In the genomic region with DNA sequence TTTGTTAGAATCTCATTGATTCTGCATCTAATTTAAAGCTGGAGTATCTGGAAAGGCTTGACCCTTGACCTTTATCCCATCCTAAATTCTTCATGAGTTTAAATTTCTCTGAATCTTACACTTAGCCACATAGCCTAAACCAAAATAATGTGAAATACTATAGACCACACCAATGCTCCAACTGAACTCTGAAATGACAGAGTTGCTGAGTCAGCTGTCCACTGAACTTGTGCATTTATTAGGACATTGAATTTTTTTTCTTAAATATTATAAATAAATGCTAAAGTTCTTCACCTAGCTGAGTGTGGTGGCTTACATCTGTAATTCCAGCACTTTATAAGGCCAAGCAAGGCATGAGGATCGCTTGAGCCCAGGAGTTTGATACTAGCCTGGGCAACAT, we compare ENCODE assay signal across 25 cellular contexts.
A peak's percentile ranks its signal among the peaks of the same experiment; 100 is the strongest.
DNase-seq lines count a peak whose midpoint lies in the region; ATAC-seq, FAIRE-seq and TF ChIP-seq lines count a peak whose summit lies in the region.
"Had no signal": no experiment of that assay in that cellular context is flagged by ENCODE, and none has a peak within 500 bp of the region (broad histone marks: within the 10 kb centered on the region; RNA-seq: fewer than 3 reads in every experiment).

No MANE protein-coding gene starts in this region.

- H3K4me2 ChIP-seq in HepG2 (ENCODE audit: low read depth, low read length): no peak overlapping the region
- H3K4me2 ChIP-seq in K562 (ENCODE audit: insufficient read depth, low read length): no peak overlapping the region
- H3K4me2 ChIP-seq: BLaER1 had no signal

- no peak for TF ChIP-seq POLR2A in HepG2 (IDR thresholded peaks at IDR 0.05; ENCODE audit: insufficient read depth in 1 of 2, low read depth in 2 of 2, low read length in 2 of 2)
- no peak for TF ChIP-seq POLR2A in right lobe of liver (IDR thresholded peaks at IDR 0.05)
- no peak for TF ChIP-seq POLR2A in K562 (conservative IDR thresholded peaks at IDR 0.05)

- TF ChIP-seq EP300 in HepG2 (IDR thresholded peaks at IDR 0.05; ENCODE audit: low read depth in 2 of 2, low read length in 2 of 2) (no peak), HepG2 (CRISPR knock-in tag; IDR thresholded peaks at IDR 0.05; ENCODE audit: borderline replicate concordance) (no peak), K562 (IDR thresholded peaks at IDR 0.05; ENCODE audit: low read length) (no peak)

- intact Hi-C loops in HepG2 (cut with micrococcal nuclease; ENCODE audit: unreplicated experiment) (no loop called here), right lobe of liver (cut with DNase I) (no loop called here), K562 (cut with micrococcal nuclease) (no loop called here)

- no peaks in the 10 kb centered on the region for H3K9me1 ChIP-seq in K562 (ENCODE audit: control insufficient read depth, insufficient read depth, low read length)

- H2AFZ ChIP-seq in HepG2 (ENCODE audit: low read length): no peak overlapping the region
- H2AFZ ChIP-seq in K562 (ENCODE audit: low read depth, low read length): no peak overlapping the region

- BruUV-seq in HepG2 (replicated peaks; lab: Mats Ljungman, UMichigan) (no TSS peak), K562 (replicated peaks; lab: Mats Ljungman, UMichigan) (no TSS peak)

- no peaks in the 10 kb centered on the region for H3K79me2 ChIP-seq in HepG2 (ENCODE audit: insufficient read depth, low read length)
- H3K79me2 ChIP-seq in K562 (ENCODE audit: control insufficient read depth, insufficient read depth, low read length): no peaks in the 10 kb centered on the region

- in situ Hi-C loops in HepG2 (cut with HindIII; ENCODE audit: extremely low pct_ligation_motif_present, low pct_unique_long_range_greater_than_20kb) (no loop called here), K562 (cut with MboI) (no loop called here)

- H3K36me3 ChIP-seq in HepG2 (replicated peaks in 1 of 2; ENCODE audit: control insufficient read depth in 1 of 2, insufficient read depth in 2 of 2, low read length in 2 of 2) (no peaks in the 10 kb centered on the region), right lobe of liver (no peaks in the 10 kb centered on the region), K562 (ENCODE audit: control insufficient read depth, insufficient read depth, low read length) (no peaks in the 10 kb centered on the region)
- H3K36me3 ChIP-seq: BE2C, BLaER1 had no signal

- POLR2A ChIA-PET in HepG2 (lab: Yijun Ruan, JAX) (no interaction called here), K562 (lab: Yijun Ruan, JAX) (no interaction called here)

- H3K4me3 ChIP-seq in HepG2 (replicated peaks in 1 of 3; ENCODE audit: insufficient read depth in 1 of 3, low read depth in 2 of 3, low read length in 3 of 3) (no peak overlapping the region), right lobe of liver (no peak overlapping the region), K562 (no peak overlapping the region)
- H3K4me3 ChIP-seq: BLaER1, GM12878 had no signal

- CTCF ChIA-PET in HepG2 (lab: Yijun Ruan, JAX; ENCODE audit: low intra/inter-chr PET ratio, low total read pairs) (no interaction called here), K562 (lab: Yijun Ruan, JAX; ENCODE audit: low intra/inter-chr PET ratio) (no interaction called here)

- H3K27me3 ChIP-seq in HepG2 (ENCODE audit: control insufficient read depth in 1 of 2, insufficient read depth in 2 of 2, low read length in 2 of 2): peaks cover 0 to 6% of the 10 kb centered on the region in 2 experiments; a peak in 1 of 5 replicates
- no peaks in the 10 kb centered on the region for H3K27me3 ChIP-seq in right lobe of liver
- H3K27me3 ChIP-seq in K562 (ENCODE audit: control insufficient read depth in 2 of 2, insufficient read depth in 2 of 2, low read length in 2 of 2): peaks cover 0 to 16% of the 10 kb centered on the region in 2 experiments; a peak in 2 of 5 replicates
- H3K27me3 ChIP-seq: BE2C, BLaER1 had no signal

- H3K27ac ChIP-seq in HepG2 (ENCODE audit: extremely low read length, insufficient read depth, low read length) (no peak overlapping the region), right lobe of liver (no peak overlapping the region), K562 (ENCODE audit: extremely low read depth, low read depth, low read length) (no peak overlapping the region)
- H3K27ac ChIP-seq: 22Rv1, BLaER1 had no signal

- 0% methylated on average over 1 of the region's 1 CpG for WGBS in HepG2 (ENCODE audit: low lambda C conversion rate)
- WGBS in right lobe of liver (ENCODE audit: insufficient coverage, low coverage, low lambda C conversion rate, missing lambda C conversion rate): 82% methylated on average over 1 of the region's 1 CpG
- WGBS in K562 (ENCODE audit: insufficient coverage, low coverage, missing lambda C conversion rate): 0% methylated on average over 1 of the region's 1 CpG

- H4K20me1 ChIP-seq in HepG2 (ENCODE audit: insufficient read depth, low read length) (no peaks in the 10 kb centered on the region), K562 (replicated peaks; ENCODE audit: control insufficient read depth, insufficient read depth, low read length) (no peaks in the 10 kb centered on the region)
- H4K20me1 ChIP-seq: BLaER1 had no signal

- DNase-seq in HepG2 (ENCODE audit: low spot score) (no peak), right lobe of liver (no peak), K562 (ENCODE audit: extremely low read depth in 1 of 4, low spot score in 3 of 4) (no peak), SKM-1 treated with dmso at 0.1 percent for 144 hours (lab: John Stamatoyannopoulos, UW; ENCODE audit: unreplicated experiment) (no peak)
- DNase-seq: ACHN; BE2C; C1 segment of cervical spinal cord; CD4-positive, alpha-beta memory T cell; CD4-positive, CD25-positive, alpha-beta regulatory T cell; CD8-positive, alpha-beta memory T cell; COR-L47; DMS 273 treated with DMSO at 0.1 percent for 48 hours; DMS153; DMS53; DMS79; DND-41; EL; GDM1 had no signal

- H3K4me1 ChIP-seq in HepG2 (ENCODE audit: insufficient read depth, low read length) (no peaks in the 10 kb centered on the region), right lobe of liver (no peaks in the 10 kb centered on the region), K562 (replicated peaks in 1 of 2; ENCODE audit: control insufficient read depth in 2 of 2, insufficient read depth in 2 of 2, low read length in 2 of 2) (no peaks in the 10 kb centered on the region)
- H3K4me1 ChIP-seq: BE2C, BLaER1 had no signal

- FAIRE-seq in HepG2 (lab: Jason Lieb, UNC): no peak
- no peak for FAIRE-seq in K562 (lab: Jason Lieb, UNC)
- FAIRE-seq: GM12878, GM12892, GM18507, GM19239 had no signal

- H3K9ac ChIP-seq in HepG2 (ENCODE audit: insufficient read depth, low read depth, low read length) (no peak overlapping the region), K562 (ENCODE audit: insufficient read depth in 1 of 2, low read depth in 2 of 2, low read length in 2 of 2) (no peak overlapping the region)
- H3K9ac ChIP-seq: BLaER1 had no signal

- TF ChIP-seq CTCF in HepG2 (CRISPR knock-in tag; IDR thresholded peaks at IDR 0.05): no peak
- TF ChIP-seq CTCF in right lobe of liver (IDR thresholded peaks at IDR 0.05): no peak
- no peak for TF ChIP-seq CTCF in K562 (IDR thresholded peaks at IDR 0.05 in 2 of 3, conservative IDR thresholded peaks at IDR 0.05 in 1 of 3; ENCODE audit: insufficient read depth in 2 of 3, low read depth in 1 of 3, low read length in 3 of 3)

- TF ChIP-seq RAD21 in HepG2 (CRISPR knock-in tag; IDR thresholded peaks at IDR 0.05) (no peak), K562 (CRISPR knock-in tag; conservative IDR thresholded peaks at IDR 0.05 in 1 of 2, IDR thresholded peaks at IDR 0.05 in 1 of 2) (no peak)

- ATAC-seq in HepG2: no peak
- no peak for ATAC-seq in right lobe of liver
- ATAC-seq in K562: no peak
- no peak for ATAC-seq in HG03108 (IDR thresholded peaks at IDR 0.05; ENCODE audit: unreplicated experiment)
- ATAC-seq: GM12878 had no signal

- H3K9me3 ChIP-seq in HepG2 (ENCODE audit: low read length) (no peaks in the 10 kb centered on the region), right lobe of liver (no peaks in the 10 kb centered on the region), K562 (replicated peaks; ENCODE audit: control insufficient read depth, insufficient read depth, low read depth, low read length) (no peaks in the 10 kb centered on the region)
- H3K9me3 ChIP-seq: BE2C, BLaER1 had no signal

TF ChIP-seq in HepG2, 621 proteins besides CTCF, POLR2A, EP300 and RAD21 (continues in another document):
- no peak for TF ChIP-seq NONO (IDR thresholded peaks at IDR 0.05)
- TF ChIP-seq NONO (CRISPR knock-in tag; conservative IDR thresholded peaks at IDR 0.05): no peak
- TF ChIP-seq ELF4 (CRISPR knock-in tag; IDR thresholded peaks at IDR 0.05; ENCODE audit: borderline replicate concordance): no peak
- TF ChIP-seq MAFK (conservative IDR thresholded peaks at IDR 0.05 in 1 of 2, IDR thresholded peaks at IDR 0.05 in 1 of 2; ENCODE audit: low read length in 2 of 2): peak; percentile 70 to 92
- TF ChIP-seq ZBTB7B (CRISPR knock-in tag; IDR thresholded peaks at IDR 0.05): no peak
- TF ChIP-seq SP1 (IDR thresholded peaks at IDR 0.05): no peak
- no peak for TF ChIP-seq SP1 (CRISPR knock-in tag; IDR thresholded peaks at IDR 0.05)
- TF ChIP-seq ZNF781 (CRISPR knock-in tag; IDR thresholded peaks at IDR 0.05; ENCODE audit: borderline replicate concordance, not compliant biosample characterization): no peak
- TF ChIP-seq ZSCAN22 (CRISPR knock-in tag; IDR thresholded peaks at IDR 0.05): no peak
- TF ChIP-seq SMYD3 (CRISPR knock-in tag; IDR thresholded peaks at IDR 0.05): no peak
- no peak for TF ChIP-seq ZNF451 (CRISPR knock-in tag; IDR thresholded peaks at IDR 0.05)
- TF ChIP-seq MAFF (IDR thresholded peaks at IDR 0.05; ENCODE audit: low read depth, low read length): peak; percentile 81

TF ChIP-seq in K562, 482 proteins besides CTCF, POLR2A, EP300 and RAD21 (continues in another document):
- peak; percentile 52; the same call in 1 of the 2 replicates for TF ChIP-seq MAFG (tag; conservative IDR thresholded peaks at IDR 0.05)
- peak; percentile 56 for TF ChIP-seq ZNF316 (IDR thresholded peaks at IDR 0.05)
- no peak for TF ChIP-seq NFIX (CRISPR knock-in tag; IDR thresholded peaks at IDR 0.05; ENCODE audit: low read depth)
- TF ChIP-seq ZNF766 (CRISPR knock-in tag; conservative IDR thresholded peaks at IDR 0.05): no peak
- TF ChIP-seq MAFF (IDR thresholded peaks at IDR 0.05; ENCODE audit: low read length): peak; percentile 63
